8 cellular contexts compared by ENCODE assay signal in genomic region chr3:64022451-64023186, GRCh38. TPM values are rescaled to one million over a fixed set of nuclear protein-coding genes. Genes with fewer than 3 reads are reported as not detected.
A peak's percentile ranks its signal among the peaks of the same experiment; 100 is the strongest.
DNase-seq lines count a peak whose midpoint lies in the region; ATAC-seq and TF ChIP-seq lines count a peak whose summit lies in the region.

No MANE protein-coding gene starts in this region.

- TF ChIP-seq CTCF in A673 (conservative IDR thresholded peaks at IDR 0.05; ENCODE audit: low read depth, low read length) (no peak), dorsolateral prefrontal cortex (IDR thresholded peaks at IDR 0.05 in 54 of 56, conservative IDR thresholded peaks at IDR 0.05 in 2 of 56; ENCODE audit: low read depth in 1 of 56, partially characterized antibody in 56 of 56) (no peak), vagina (IDR thresholded peaks at IDR 0.05) (no peak)

- H3K4me3 ChIP-seq in A673 (ENCODE audit: low read depth, low read length, poor library complexity, severe bottlenecking) = peak overlapping the region; percentile 88
- peak overlapping the region; percentile 75 to 99 (median 94) for H3K4me3 ChIP-seq in dorsolateral prefrontal cortex
- peak overlapping the region; percentile 69 for H3K4me3 ChIP-seq in mucosa of stomach (ENCODE audit: low read length)
- peak overlapping the region; percentile 97 to 100 for H3K4me3 ChIP-seq in vagina

- no peak for TF ChIP-seq POLR2A in vagina (IDR thresholded peaks at IDR 0.05)

- POLR2A ChIA-PET in A673 (lab: Charles Lee; ENCODE audit: low non-redundant PET) = no interaction called here

- DNase-seq in A673 (ENCODE audit: low spot score) (no peak), dorsolateral prefrontal cortex (peak in 2 of 10 donors; percentile 4 to 16), vagina (ENCODE audit: extremely low spot score in 2 of 2) (no peak), superior temporal gyrus (ENCODE audit: extremely low spot score) (no peak)

- H3K27ac ChIP-seq in A673 (ENCODE audit: low read depth, low read length, poor library complexity, severe bottlenecking) (peak overlapping the region; percentile 82), dorsolateral prefrontal cortex (peak overlapping the region in 56 of 59 donors; percentile 33 to 95 (median 80)), vagina (peak overlapping the region; percentile 81)

- intact Hi-C loops in A673 (cut with micrococcal nuclease; ENCODE audit: unreplicated experiment) = no loop called here
- intact Hi-C loops in dorsolateral prefrontal cortex (cut with DNase I) = loop anchor here (5.0 to 10.0 kb wide), 2 partner anchors 202 to 440 kb away; partner anchors contain the start of gene PRICKLE2 (in 1 of the 2)
- intact Hi-C loops in vagina (cut with DNase I) = no loop called here

- peak overlapping the region; percentile 94 for H3K9ac ChIP-seq in mucosa of stomach (ENCODE audit: low read length)

- peaks cover 7% of the 10 kb centered on the region for H3K4me1 ChIP-seq in A673 (ENCODE audit: insufficient read depth, low read length, poor library complexity, severe bottlenecking)
- peaks cover 6% of the 10 kb centered on the region for H3K4me1 ChIP-seq in mucosa of stomach (ENCODE audit: control insufficient read depth, insufficient read depth, low read length)
- H3K4me1 ChIP-seq in vagina = peaks cover 32% of the 10 kb centered on the region

- H3K36me3 ChIP-seq in A673 (ENCODE audit: insufficient read depth, low read length, poor library complexity, severe bottlenecking) (peaks cover 31% of the 10 kb centered on the region), mucosa of stomach (ENCODE audit: control insufficient read depth, insufficient read depth, low read length) (no peaks in the 10 kb centered on the region), vagina (peaks cover 6 to 26% of the 10 kb centered on the region in 2 donors)

- H3K27me3 ChIP-seq in A673 (replicated peaks; ENCODE audit: insufficient read depth, low read depth, low read length, poor library complexity) (peaks cover 5% of the 10 kb centered on the region), dorsolateral prefrontal cortex (no peaks in the 10 kb centered on the region), mucosa of stomach (ENCODE audit: control insufficient read depth, insufficient read depth, low read length) (no peaks in the 10 kb centered on the region), vagina (no peaks in the 10 kb centered on the region)

- H3K9me3 ChIP-seq in A673 (ENCODE audit: low read depth, low read length, poor library complexity, severe bottlenecking) (no peaks in the 10 kb centered on the region), mucosa of stomach (ENCODE audit: control insufficient read depth, low read length) (no peaks in the 10 kb centered on the region), vagina (no peaks in the 10 kb centered on the region)

- CTCF ChIA-PET in A673 (lab: Charles Lee) = no interaction called here

- ATAC-seq in GM19397 (IDR thresholded peaks at IDR 0.05; ENCODE audit: unreplicated experiment) (peak; percentile 7), SK-N-SH treated with all-trans-retinoic acid at 6 μM for 48 hours (peak; percentile 55), HG02798 (IDR thresholded peaks at IDR 0.05; ENCODE audit: poor library complexity, unreplicated experiment) (no peak)

- TSS peak; percentile 50 for BruUV-seq in A673 (replicated peaks; lab: Mats Ljungman, UMichigan)

TF ChIP-seq in SK-N-SH treated with all-trans-retinoic acid at 6 μM for 48 hours, 23 proteins besides CTCF, POLR2A, EP300 and RAD21:
- TF ChIP-seq SNAI2 (CRISPR knock-in tag; IDR thresholded peaks at IDR 0.05) (no peak), POU6F1 (CRISPR knock-in tag; IDR thresholded peaks at IDR 0.05; ENCODE audit: borderline replicate concordance, low read depth) (no peak), OSR1 (CRISPR knock-in tag; IDR thresholded peaks at IDR 0.05) (no peak), TSHZ2 (CRISPR knock-in tag; IDR thresholded peaks at IDR 0.05) (no peak), RARB (CRISPR knock-in tag; IDR thresholded peaks at IDR 0.05) (no peak), GLIS3 (CRISPR knock-in tag; IDR thresholded peaks at IDR 0.05) (no peak), ZNF565 (CRISPR knock-in tag; conservative IDR thresholded peaks at IDR 0.05; ENCODE audit: low read depth) (no peak), ISL1 (CRISPR knock-in tag; IDR thresholded peaks at IDR 0.05) (no peak), ARNTL (CRISPR knock-in tag; IDR thresholded peaks at IDR 0.05; ENCODE audit: borderline replicate concordance, low read depth) (no peak)

RNA-seq across cellular contexts. Expression of gene PSMD6, which starts 0.7 kb away (rescaled TPM):
- total RNA-seq in A673 (2021) (65.3 and 66.5 TPM in 2 replicates), dorsolateral prefrontal cortex (10 to 100 TPM; 44.2 to 84.4 (median 65.1) TPM), vagina (50.3 TPM)

Comparison
In these comparisons a context has a peak if more than half of its experiments do, and no peak if none do; other contexts are left out.
1. intact Hi-C loops: an anchor here in dorsolateral prefrontal cortex (5.0 to 10.0 kb wide); none called in A673 and vagina.